7 cellular contexts compared by ENCODE assay signal in the genomic region with DNA sequence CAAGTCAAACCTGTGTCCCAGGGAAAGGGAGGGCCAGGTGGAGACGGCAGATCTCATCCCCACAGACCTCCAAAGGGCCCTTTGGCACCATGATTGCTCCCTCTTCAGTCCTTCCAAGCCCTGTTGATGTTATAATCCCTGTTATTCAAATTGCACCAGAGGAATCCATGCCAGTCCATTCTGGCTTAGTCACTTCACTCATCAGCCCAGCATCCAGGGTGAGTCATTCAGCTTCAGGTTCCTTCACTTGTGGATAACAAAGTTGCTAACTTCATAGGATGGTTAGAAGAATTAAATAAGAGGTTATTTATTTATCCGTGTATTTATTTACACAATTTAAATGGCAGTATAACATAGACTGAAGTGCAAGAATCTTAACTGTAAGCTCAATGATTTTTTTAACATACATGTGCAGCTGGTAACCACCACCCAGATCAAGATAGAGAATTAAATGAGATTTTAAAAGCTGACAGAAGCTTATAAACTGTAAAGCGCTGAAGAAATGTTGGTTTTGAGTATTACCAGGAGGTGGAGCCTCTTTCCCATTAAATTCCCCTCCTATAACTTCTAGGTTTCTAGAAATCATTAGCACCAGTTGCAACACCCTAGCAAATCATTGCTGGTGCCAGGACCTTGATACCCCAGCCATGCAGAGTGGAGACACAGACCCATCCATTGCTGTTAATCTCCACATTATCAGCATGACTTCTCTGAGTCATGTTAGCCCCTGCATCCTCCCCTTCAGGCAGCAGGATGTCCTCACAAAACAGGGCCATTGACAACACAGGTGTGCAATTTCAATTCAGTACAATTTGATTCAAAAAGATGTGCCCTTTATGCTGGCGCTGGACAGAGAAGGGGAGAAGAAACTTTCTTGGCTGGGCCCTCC.
DNase-seq lines count a peak whose midpoint lies in the region; ATAC-seq and TF ChIP-seq lines count a peak whose summit lies in the region.

No MANE protein-coding gene starts in this region.

- no peak overlapping the region for H2AFZ ChIP-seq in osteoblast (ENCODE audit: low read length)

- H3K4me3 Mint-ChIP-seq in activated CD8-positive, alpha-beta memory T cell treated with anti-CD3 and anti-CD28 coated beads, Interleukin-2, amount 10 ng/mL, durations not matched to agents 7 days and 5 days = no peak overlapping the region

- peaks cover 26% of the 10 kb centered on the region for H3K27me3 Mint-ChIP-seq in activated CD8-positive, alpha-beta memory T cell treated with anti-CD3 and anti-CD28 coated beads, Interleukin-2, amount 10 ng/mL, durations not matched to agents 7 days and 5 days

- ATAC-seq in activated CD8-positive, alpha-beta memory T cell treated with anti-CD3 and anti-CD28 coated beads, Interleukin-2, amount 10 ng/mL, durations not matched to agents 7 days and 5 days = no peak

- H3K4me1 Mint-ChIP-seq in activated CD8-positive, alpha-beta memory T cell treated with anti-CD3 and anti-CD28 coated beads, Interleukin-2, amount 10 ng/mL, durations not matched to agents 7 days and 5 days = peaks cover 3% of the 10 kb centered on the region

- H3K9ac ChIP-seq in colonic mucosa (ENCODE audit: low read depth in 2 of 2, low read length in 2 of 2) = no peak overlapping the region

- no peaks in the 10 kb centered on the region for H3K4me1 ChIP-seq in osteoblast (ENCODE audit: insufficient read depth, low read length)
- H3K4me1 ChIP-seq in colonic mucosa = no peaks in the 10 kb centered on the region

- H3K9me3 Mint-ChIP-seq in activated CD8-positive, alpha-beta memory T cell treated with anti-CD3 and anti-CD28 coated beads, Interleukin-2, amount 10 ng/mL, durations not matched to agents 7 days and 5 days (ENCODE audit: low read depth) = no peaks in the 10 kb centered on the region

- H3K9me3 ChIP-seq in osteoblast (ENCODE audit: low read depth, low read length) (no peaks in the 10 kb centered on the region), colonic mucosa (no peaks in the 10 kb centered on the region)

- no peaks in the 10 kb centered on the region for H4K20me1 ChIP-seq in osteoblast (ENCODE audit: insufficient read depth, low read length)

- intact Hi-C loops in colonic mucosa (cut with DNase I) = no loop called here

- H3K36me3 ChIP-seq in osteoblast (ENCODE audit: insufficient read depth, low read length) (no peaks in the 10 kb centered on the region), colonic mucosa (no peaks in the 10 kb centered on the region)

- H3K27ac Mint-ChIP-seq in activated CD8-positive, alpha-beta memory T cell treated with anti-CD3 and anti-CD28 coated beads, Interleukin-2, amount 10 ng/mL, durations not matched to agents 7 days and 5 days = no peak overlapping the region

- no peak overlapping the region for H3K4me3 ChIP-seq in GM12875 (ENCODE audit: low read depth, low read length)
- no peak overlapping the region for H3K4me3 ChIP-seq in cardiac fibroblast (replicated peaks in 1 of 2; ENCODE audit: low read depth in 2 of 2, low read length in 2 of 2)
- H3K4me3 ChIP-seq in osteoblast (ENCODE audit: insufficient read depth, low read length) = no peak overlapping the region
- H3K4me3 ChIP-seq in colonic mucosa = no peak overlapping the region

- no peaks in the 10 kb centered on the region for H3K79me2 ChIP-seq in osteoblast (ENCODE audit: insufficient read depth, low read length)

- H3K4me2 ChIP-seq in osteoblast (ENCODE audit: insufficient read depth, low read length) = no peak overlapping the region

- H3K27me3 ChIP-seq in osteoblast (ENCODE audit: insufficient read depth, low read length) = peaks cover 7% of the 10 kb centered on the region
- H3K27me3 ChIP-seq in colonic mucosa = no peaks in the 10 kb centered on the region

- TF ChIP-seq CTCF in GM12875 (IDR thresholded peaks at IDR 0.05; ENCODE audit: borderline replicate concordance, insufficient read depth, low read depth, low read length) = 0 out of 2 replicates have a peak, but pooled peaks have one; percentile 2
- TF ChIP-seq CTCF in cardiac fibroblast (IDR thresholded peaks at IDR 0.05; ENCODE audit: low read depth, low read length) = no peak
- TF ChIP-seq CTCF in osteoblast (IDR thresholded peaks at IDR 0.05; ENCODE audit: extremely low read depth, low read depth, low read length) = no peak
- TF ChIP-seq CTCF in colonic mucosa (IDR thresholded peaks at IDR 0.05) = no peak

- CTCF ChIA-PET in activated CD8-positive, alpha-beta memory T cell treated with anti-CD3 and anti-CD28 coated beads, Interleukin-2, amount 10 ng/mL, durations not matched to agents 7 days and 5 days (lab: Charles Lee) = no interaction called here

- no peak overlapping the region for H3K27ac ChIP-seq in osteoblast (ENCODE audit: low read depth, low read length)
- no peak overlapping the region for H3K27ac ChIP-seq in colonic mucosa

- H3K36me3 Mint-ChIP-seq in activated CD8-positive, alpha-beta memory T cell treated with anti-CD3 and anti-CD28 coated beads, Interleukin-2, amount 10 ng/mL, durations not matched to agents 7 days and 5 days = no peaks in the 10 kb centered on the region

- DNase-seq in NCI-H1694 (lab: John Stamatoyannopoulos, UW) (peak; percentile 40), cardiac fibroblast (ENCODE audit: low read depth in 2 of 2) (peak; percentile 24 to 62), osteoblast (ENCODE audit: insufficient read length, low spot score, missing footprints) (peak; percentile 92), colonic mucosa (no peak), nucleus accumbens (lab: John Stamatoyannopoulos, UW) (no peak)
- no peak for DNase-seq in activated CD8-positive, alpha-beta memory T cell treated with anti-CD3 and anti-CD28 coated beads, Interleukin-2, amount 10 ng/mL, durations not matched to agents 7 days and 5 days

Comparison
In these comparisons a context has a peak if more than half of its experiments do, and no peak if none do; other contexts are left out.
1. DNase-seq: peak in NCI-H1694 (single experiment), cardiac fibroblast (2 of 2) and osteoblast (single experiment); none in colonic mucosa (single experiment), nucleus accumbens (0 of 56) and activated CD8-positive, alpha-beta memory T cell treated with anti-CD3 and anti-CD28 coated beads, Interleukin-2, amount 10 ng/mL, durations not matched to agents 7 days and 5 days (single experiment).